In genomic region chr7:492714-493065, GRCh38 we compare ENCODE assay signal across 15 cellular contexts. TPM values are rescaled to one million over a fixed set of nuclear protein-coding genes. Genes with fewer than 3 reads are reported as not detected.
DNase-seq lines count a peak whose midpoint lies in the region; ATAC-seq and TF ChIP-seq lines count a peak whose summit lies in the region.
"Had no signal": no experiment of that assay in that cellular context is flagged by ENCODE, and none has a peak within 500 bp of the region (broad histone marks: within the 10 kb centered on the region; RNA-seq: fewer than 3 reads in every experiment).

No MANE protein-coding gene starts in this region.

- H3K27ac ChIP-seq in left ventricle myocardium inferior (replicated peaks): no peak overlapping the region
- no peak overlapping the region for H3K27ac ChIP-seq in gastrocnemius medialis
- H3K27ac ChIP-seq: transverse colon had no signal

- intact Hi-C loops in left ventricle myocardium inferior (cut with micrococcal nuclease) (no loop called here), posterior vena cava (cut with DNase I) (loop anchor here in 1 of 2 donors (5.0 kb wide), 1 partner anchor 50 kb away; no protein-coding TSS in a partner anchor), gastrocnemius medialis (cut with DNase I; ENCODE audit: low total_unique reads) (no loop called here)

- peaks cover 25% of the 10 kb centered on the region for H3K36me3 ChIP-seq in left ventricle myocardium inferior
- H3K36me3 ChIP-seq in gastrocnemius medialis: peaks cover 0 to 3% of the 10 kb centered on the region in 2 donors
- H3K36me3 ChIP-seq: HAP-1, transverse colon had no signal

- DNase-seq in DMS 273 treated with DMSO at 0.1 percent for 48 hours (lab: John Stamatoyannopoulos, UW): peak; percentile 78
- peak; percentile 85 for DNase-seq in NCI-H1694 (lab: John Stamatoyannopoulos, UW)
- DNase-seq in left ventricle myocardium inferior: peak; percentile 13
- DNase-seq in posterior vena cava (ENCODE audit: low spot score): peak; percentile 63
- DNase-seq in iPS-NIHi11 (ENCODE audit: low spot score): no peak
- no peak for DNase-seq in gastrocnemius medialis
- DNase-seq in germinal center (ENCODE audit: low spot score): no peak
- DNase-seq: activated CD4-positive, alpha-beta T cell treated with anti-CD3 and anti-CD28 coated beads, Interleukin-2, amount 50 U/mL, for 48 hours; activated gamma-delta T cell; NCI-H1436 treated with DMSO at 0.1 percent for 48 hours; NCI-H82; stimulated activated CD4-positive, alpha-beta T cell treated with anti-CD3 and anti-CD28 coated beads, Interleukin-4, amount 100 ng/mL, for 24 hours; stimulated activated naive CD8-positive, alpha-beta T cell treated with anti-CD3 and anti-CD28 coated beads, Interleukin-15, amount 100 ng/mL, for 72 hours; transverse colon had no signal

- in situ Hi-C loops in gastrocnemius medialis (cut with MboI; ENCODE audit: low sequenced_read_pairs in 4 of 4): no loop called here

- H3K4me1 ChIP-seq in left ventricle myocardium inferior (peaks cover 7% of the 10 kb centered on the region), gastrocnemius medialis (no peaks in the 10 kb centered on the region)
- H3K4me1 ChIP-seq: HAP-1, transverse colon had no signal

- no peaks in the 10 kb centered on the region for H3K9me3 ChIP-seq in left ventricle myocardium inferior (replicated peaks)
- H3K9me3 ChIP-seq in gastrocnemius medialis: no peaks in the 10 kb centered on the region
- H3K9me3 ChIP-seq: HAP-1, transverse colon had no signal

- TF ChIP-seq CTCF in left ventricle myocardium inferior (IDR thresholded peaks at IDR 0.05; ENCODE audit: borderline replicate concordance) (no peak), gastrocnemius medialis (IDR thresholded peaks at IDR 0.05 in 4 of 5, conservative IDR thresholded peaks at IDR 0.05 in 1 of 5) (no peak)

- TF ChIP-seq POLR2A in gastrocnemius medialis (IDR thresholded peaks at IDR 0.05): no peak

- no peak for ATAC-seq in gastrocnemius medialis
- ATAC-seq: stimulated activated naive CD8-positive, alpha-beta T cell treated with anti-CD3 and anti-CD28 coated beads, Interleukin-15, amount 100 ng/mL, for 72 hours had no signal

- no peak overlapping the region for H3K4me3 ChIP-seq in left ventricle myocardium inferior
- H3K4me3 ChIP-seq in gastrocnemius medialis: no peak overlapping the region
- H3K4me3 ChIP-seq: HAP-1, transverse colon had no signal

- H3K27me3 ChIP-seq in left ventricle myocardium inferior (ENCODE audit: low read depth): no peaks in the 10 kb centered on the region
- no peaks in the 10 kb centered on the region for H3K27me3 ChIP-seq in gastrocnemius medialis
- H3K27me3 ChIP-seq: transverse colon had no signal

RNA-seq across cellular contexts. Expression of gene PDGFA, which starts 27.0 kb away (rescaled TPM):
- total RNA-seq in left ventricle myocardium inferior: 26.0 TPM
- total RNA-seq in posterior vena cava: 10 to 100 TPM; 54.1 to 63.1 TPM
- total RNA-seq in gastrocnemius medialis: 10 to 100 TPM; 10.8 to 31.7 (median 26.0) TPM

Comparison
In these comparisons a context has a peak if more than half of its experiments do, and no peak if none do; other contexts are left out.
1. DNase-seq: peak in DMS 273 treated with DMSO at 0.1 percent for 48 hours (single experiment), NCI-H1694 (single experiment), left ventricle myocardium inferior (single experiment) and posterior vena cava (single experiment); none in iPS-NIHi11 (single experiment), gastrocnemius medialis (0 of 2) and germinal center (single experiment).